Comparison of ENCODE assay signal across 12 cellular contexts in the genomic region with DNA sequence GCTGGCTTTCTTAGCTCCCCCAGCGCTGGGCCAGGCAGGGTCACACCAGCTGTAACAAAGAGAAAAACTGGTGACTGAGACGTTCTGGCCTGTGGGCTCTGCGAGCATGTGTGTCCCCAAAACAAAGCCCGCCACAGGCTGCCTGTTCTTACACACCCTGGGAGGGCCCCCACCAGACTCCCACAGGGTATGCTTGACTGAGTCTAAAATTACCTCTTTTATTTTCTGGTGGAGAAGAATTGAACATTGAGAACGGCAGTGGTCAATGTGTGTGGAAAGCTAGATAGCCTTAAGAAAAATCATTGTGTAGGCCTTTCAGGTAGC. TPM values are rescaled to one million over a fixed set of nuclear protein-coding genes. Genes with fewer than 3 reads are reported as not detected.
DNase-seq lines count a peak whose midpoint lies in the region; ATAC-seq and TF ChIP-seq lines count a peak whose summit lies in the region.
"Had no signal": no experiment of that assay in that cellular context is flagged by ENCODE, and none has a peak within 500 bp of the region (broad histone marks: within the 10 kb centered on the region; RNA-seq: fewer than 3 reads in every experiment).

No MANE protein-coding gene starts in this region.

- DNase-seq in left kidney (ENCODE audit: low read depth, low spot score): peak; percentile 31
- DNase-seq in tibial nerve (ENCODE audit: low spot score in 2 of 2): no peak
- DNase-seq in NCI-H187 (lab: John Stamatoyannopoulos, UW): no peak
- no peak for DNase-seq in KG1 (lab: John Stamatoyannopoulos, UW)
- no peak for DNase-seq in ureter (ENCODE audit: low spot score)
- DNase-seq: CD4-positive, alpha-beta T cell; central memory CD4-positive, alpha-beta T cell; lower lobe of right lung had no signal

- no peak for TF ChIP-seq POLR2A in tibial nerve (IDR thresholded peaks at IDR 0.05)

- H3K9me3 ChIP-seq in tibial nerve: no peaks in the 10 kb centered on the region
- H3K9me3 ChIP-seq: lower lobe of right lung had no signal

- peaks cover 0 to 17% (median 3%) of the 10 kb centered on the region in 4 donors for H3K4me1 ChIP-seq in tibial nerve
- H3K4me1 ChIP-seq: lower lobe of right lung had no signal

- no peak for TF ChIP-seq CTCF in tibial nerve (IDR thresholded peaks at IDR 0.05)

- no peaks in the 10 kb centered on the region for H3K36me3 ChIP-seq in tibial nerve
- H3K36me3 ChIP-seq: lower lobe of right lung had no signal

- H3K27me3 ChIP-seq in tibial nerve: no peaks in the 10 kb centered on the region

- H3K4me3 ChIP-seq in tibial nerve: no peak overlapping the region
- H3K4me3 ChIP-seq: lower lobe of right lung had no signal

- no peak for TF ChIP-seq EP300 in tibial nerve (IDR thresholded peaks at IDR 0.05)

- ATAC-seq in GM18511 (IDR thresholded peaks at IDR 0.05; ENCODE audit: unreplicated experiment): peak; percentile 83
- peak; percentile 54 for ATAC-seq in GM21529 (IDR thresholded peaks at IDR 0.05; ENCODE audit: unreplicated experiment)
- peak; percentile 63 for ATAC-seq in HG03354 (IDR thresholded peaks at IDR 0.05; ENCODE audit: poor library complexity, severe bottlenecking, unreplicated experiment)
- ATAC-seq: lower lobe of right lung had no signal

- 70 to 76% methylated on average over 5 of the region's 5 CpGs for WGBS in tibial nerve, 2 donors

- H3K27ac ChIP-seq in tibial nerve: no peak overlapping the region
- H3K27ac ChIP-seq: lower lobe of right lung had no signal

RNA-seq across cellular contexts. Expression of gene C10orf71, which starts 0.8 kb away (rescaled TPM):
- total RNA-seq in tibial nerve (under 1 TPM in 1 of 4 donors, not detected in 3; 0.22 TPM), ureter (0.26 TPM)
- total RNA-seq: CD4-positive, alpha-beta T cell; lower lobe of right lung; renal cortical epithelial cell had no signal
